Comparison of ENCODE assay signal across 19 cellular contexts in genomic region chr2:181574321-181574720, GRCh38.
DNase-seq lines count a peak whose midpoint lies in the region; ATAC-seq and TF ChIP-seq lines count a peak whose summit lies in the region.
"Had no signal": no experiment of that assay in that cellular context is flagged by ENCODE, and none has a peak within 500 bp of the region (broad histone marks: within the 10 kb centered on the region; RNA-seq: fewer than 3 reads in every experiment).

No MANE protein-coding gene starts in this region.

- DNase-seq in HEK293T (ENCODE audit: extremely low spot score) (peak; percentile 31), NCI-H2081 (lab: John Stamatoyannopoulos, UW) (peak; percentile 74 to 87), NCI-H524 (lab: John Stamatoyannopoulos, UW) (peak; percentile 91 to 97), glutamatergic neuron (no peak), OCI-M2 (lab: John Stamatoyannopoulos, UW; ENCODE audit: unreplicated experiment) (no peak), AG20443 (ENCODE audit: low spot score) (no peak), HuH-7.5 (ENCODE audit: low spot score) (no peak)
- DNase-seq: activated CD4-positive, alpha-beta T cell treated with anti-CD3 and anti-CD28 coated beads, Interleukin-2, amount 50 U/mL, for 4 hours; activated T-cell treated with anti-CD3 and anti-CD28 coated beads for 4 hours; CD4-positive, alpha-beta T cell; gastrocnemius medialis; left lung; NCI-H1694; stimulated activated CD4-positive, alpha-beta T cell treated with anti-CD3 and anti-CD28 coated beads, Interleukin-2, amount 100 ng/mL, for 24 hours; stimulated activated naive CD8-positive, alpha-beta T cell treated with anti-CD3 and anti-CD28 coated beads, Interleukin-15, Interleukin-2, amounts not matched to agents 100 U/mL and 50 U/mL, for 24 hours; tibial artery had no signal

- peak overlapping the region; percentile 44 for H3K4me3 Mint-ChIP-seq in glutamatergic neuron (ENCODE audit: unreplicated experiment)
- H3K4me3 Mint-ChIP-seq: CD4-positive, alpha-beta T cell had no signal

- CTCF ChIA-PET in HEK293T (lab: Yijun Ruan, JAX), result interaction anchor here (5.5 kb wide), 1 partner anchor 140 kb away, joined by 34 read pairs; no protein-coding TSS in a partner anchor

- no peak for TF ChIP-seq CTCF in glutamatergic neuron (IDR thresholded peaks at IDR 0.05; ENCODE audit: partially characterized antibody, unreplicated experiment)

- no peaks in the 10 kb centered on the region for H3K27me3 Mint-ChIP-seq in glutamatergic neuron (ENCODE audit: unreplicated experiment)

- POLR2A ChIA-PET in HEK293T (lab: Yijun Ruan, JAX), result no interaction called here

- peaks cover 10% of the 10 kb centered on the region for H3K4me1 Mint-ChIP-seq in glutamatergic neuron (ENCODE audit: low read depth, unreplicated experiment)

- ATAC-seq in GM18907 (IDR thresholded peaks at IDR 0.05; ENCODE audit: unreplicated experiment), result no peak
- ATAC-seq: gastrocnemius medialis; left lung; Right ventricle myocardium inferior; stimulated activated naive CD8-positive, alpha-beta T cell treated with anti-CD3 and anti-CD28 coated beads, Interleukin-15, Interleukin-2, amounts not matched to agents 100 U/mL and 50 U/mL, for 24 hours had no signal

- no peaks in the 10 kb centered on the region for H3K9me3 Mint-ChIP-seq in glutamatergic neuron (ENCODE audit: unreplicated experiment)
- H3K9me3 Mint-ChIP-seq: CD4-positive, alpha-beta T cell had no signal

- no peaks in the 10 kb centered on the region for H3K36me3 Mint-ChIP-seq in glutamatergic neuron (ENCODE audit: unreplicated experiment)

- H3K27ac Mint-ChIP-seq in glutamatergic neuron (ENCODE audit: unreplicated experiment), result peak overlapping the region; percentile 88
- H3K27ac Mint-ChIP-seq: CD4-positive, alpha-beta T cell; progenitor cell of endocrine pancreas had no signal

TF ChIP-seq in HEK293T, 16 proteins besides CTCF, POLR2A, EP300 and RAD21:
- TF ChIP-seq PKNOX1 (IDR thresholded peaks at IDR 0.05), result no peak
- peak; percentile 85; the same call in 1 of the 2 replicates for TF ChIP-seq CTBP1 (IDR thresholded peaks at IDR 0.05; ENCODE audit: borderline replicate concordance)

Comparison
In these comparisons a context has a peak if more than half of its experiments do, and no peak if none do; other contexts are left out.
1. DNase-seq: peak in HEK293T (single experiment), NCI-H2081 (2 of 2) and NCI-H524 (2 of 2); none in glutamatergic neuron (single experiment), OCI-M2 (single experiment), AG20443 (single experiment) and HuH-7.5 (single experiment).